9 cellular contexts compared by ENCODE assay signal in the genomic region with DNA sequence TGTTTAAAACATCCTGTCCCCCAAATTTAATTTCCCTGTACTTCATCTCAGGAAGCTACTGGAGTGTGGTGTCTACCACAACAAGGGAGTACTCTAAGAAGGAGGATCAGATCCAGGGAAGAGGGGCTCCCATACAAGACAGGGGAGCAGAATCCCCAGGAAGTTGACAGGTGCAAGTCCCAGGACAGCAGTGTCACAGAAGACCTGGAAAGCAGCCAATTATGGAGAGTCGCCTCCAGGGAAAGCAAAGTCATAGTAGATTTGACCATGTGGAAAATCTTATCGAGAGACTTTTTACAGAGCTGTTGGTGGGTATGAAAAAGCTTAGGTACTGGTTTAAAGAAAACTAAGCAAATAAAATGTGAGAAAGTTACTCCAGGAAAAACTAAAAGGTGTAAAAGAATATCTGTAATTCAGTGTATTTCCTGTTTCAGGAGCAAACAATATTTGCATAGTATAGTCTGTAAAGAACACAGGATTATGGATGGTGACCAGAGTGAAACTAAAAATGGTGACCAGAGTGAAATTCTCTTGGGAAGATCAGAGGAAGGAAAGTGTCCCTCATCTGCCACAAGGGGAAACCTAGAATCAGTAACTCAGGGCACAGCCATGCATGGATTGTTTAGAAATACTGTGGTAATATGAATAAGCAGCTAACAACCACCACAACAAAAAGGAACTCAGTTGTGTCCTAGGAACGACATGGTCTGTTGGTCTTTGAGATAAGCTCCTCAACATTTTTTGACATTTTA. TPM values are rescaled to one million over a fixed set of nuclear protein-coding genes. Genes with fewer than 3 reads are reported as not detected.
DNase-seq lines count a peak whose midpoint lies in the region; ATAC-seq and TF ChIP-seq lines count a peak whose summit lies in the region.
"Had no signal": no experiment of that assay in that cellular context is flagged by ENCODE, and none has a peak within 500 bp of the region (broad histone marks: within the 10 kb centered on the region; RNA-seq: fewer than 3 reads in every experiment).

No MANE protein-coding gene starts in this region.

- peaks cover 0 to 4% (median 0%) of the 10 kb centered on the region in 4 donors for H3K4me1 ChIP-seq in Peyer's patch
- peaks cover 5 to 6% of the 10 kb centered on the region in 2 donors for H3K4me1 ChIP-seq in mucosa of rectum (ENCODE audit: control insufficient read depth in 2 of 2, insufficient read depth in 2 of 2, low read length in 2 of 2)
- H3K4me1 ChIP-seq: esophagus muscularis mucosa had no signal

- H3K4me3 ChIP-seq in Peyer's patch (peak overlapping the region in 2 of 4 donors; percentile 8 to 26), mucosa of rectum (ENCODE audit: low read length in 2 of 2) (peak overlapping the region; percentile 37 to 39)
- H3K4me3 ChIP-seq: esophagus muscularis mucosa had no signal

- H3K9me3 ChIP-seq in Peyer's patch: no peaks in the 10 kb centered on the region
- H3K9me3 ChIP-seq in mucosa of rectum (ENCODE audit: control insufficient read depth in 2 of 2, low read length in 2 of 2): no peaks in the 10 kb centered on the region
- H3K9me3 ChIP-seq: esophagus muscularis mucosa had no signal

- ATAC-seq in GM18511 (IDR thresholded peaks at IDR 0.05; ENCODE audit: unreplicated experiment) (peak; percentile 61), HG02981 (IDR thresholded peaks at IDR 0.05; ENCODE audit: unreplicated experiment) (peak; percentile 78), HG02840 (IDR thresholded peaks at IDR 0.05; ENCODE audit: low FRiP score, unreplicated experiment) (no peak), HG02763 (IDR thresholded peaks at IDR 0.05; ENCODE audit: unreplicated experiment) (no peak)

- TF ChIP-seq POLR2A in Peyer's patch (IDR thresholded peaks at IDR 0.05): no peak

- no peaks in the 10 kb centered on the region for H3K27me3 ChIP-seq in Peyer's patch
- H3K27me3 ChIP-seq in mucosa of rectum (ENCODE audit: control insufficient read depth in 2 of 2, insufficient read depth in 2 of 2, low read length in 2 of 2): no peaks in the 10 kb centered on the region
- H3K27me3 ChIP-seq: esophagus muscularis mucosa had no signal

- H3K36me3 ChIP-seq in Peyer's patch (peaks cover 0 to 12% (median 0%) of the 10 kb centered on the region in 3 donors), mucosa of rectum (ENCODE audit: control insufficient read depth in 2 of 2, insufficient read depth in 2 of 2, low read length in 2 of 2) (peaks cover 0 to 7% of the 10 kb centered on the region in 2 donors)

- no peak for DNase-seq in Peyer's patch
- no peak for DNase-seq in stimulated activated CD4-positive, alpha-beta T cell treated with anti-CD3 and anti-CD28 coated beads, Interleukin-2, amount 100 ng/mL, for 24 hours
- DNase-seq: NCI-H446 had no signal

- TF ChIP-seq CTCF in Peyer's patch (IDR thresholded peaks at IDR 0.05): peak in 3 of 6 experiments; percentile 26 to 33 (median 31)

- H3K27ac ChIP-seq in Peyer's patch: peak overlapping the region in 3 of 4 donors; percentile 62 to 81 (median 67)
- peak overlapping the region; percentile 19 to 57 for H3K27ac ChIP-seq in mucosa of rectum (ENCODE audit: low read depth in 2 of 2, low read length in 2 of 2)
- H3K27ac ChIP-seq: esophagus muscularis mucosa had no signal

- H3K9ac ChIP-seq in mucosa of rectum (ENCODE audit: low read depth in 1 of 2, low read length in 2 of 2): no peak overlapping the region

RNA-seq across cellular contexts. Expression of a gene that starts 44.5 kb away (rescaled TPM):
- 10 to 100 TPM; 16.9 to 59.3 (median 34.5) TPM for total RNA-seq in Peyer's patch

Comparison
In these comparisons a context has a peak if more than half of its experiments do, and no peak if none do; other contexts are left out.
1. ATAC-seq: peak in GM18511 (single experiment) and HG02981 (single experiment); none in HG02840 (single experiment) and HG02763 (single experiment).